ENCODE assay signal across 8 cellular contexts in genomic region chrX:106611323-106611681, GRCh38. TPM values are rescaled to one million over a fixed set of nuclear protein-coding genes. Genes with fewer than 3 reads are reported as not detected.
DNase-seq lines count a peak whose midpoint lies in the region; ATAC-seq, FAIRE-seq and TF ChIP-seq lines count a peak whose summit lies in the region.

No MANE protein-coding gene starts in this region.

- no peaks in the 10 kb centered on the region for H3K9me3 ChIP-seq in mucosa of rectum (ENCODE audit: control insufficient read depth in 2 of 2, low read length in 2 of 2)
- no peaks in the 10 kb centered on the region for H3K9me3 ChIP-seq in aorta (ENCODE audit: control insufficient read depth, low read length)

- H3K4me3 ChIP-seq in brain microvascular endothelial cell (ENCODE audit: low read depth, low read length) (peak overlapping the region; percentile 66), mucosa of rectum (ENCODE audit: low read length in 2 of 2) (peak overlapping the region; percentile 68 to 71), aorta (ENCODE audit: low read length in 2 of 2) (peak overlapping the region in 1 of 2 donors; percentile 36)

- H3K27ac ChIP-seq in brain microvascular endothelial cell (no peak overlapping the region), mucosa of rectum (ENCODE audit: low read depth in 2 of 2, low read length in 2 of 2) (no peak overlapping the region), aorta (ENCODE audit: low read depth in 1 of 2, low read length in 2 of 2) (no peak overlapping the region)

- DNase-seq in GM19239 (ENCODE audit: insufficient read length, low spot score) (no peak), brain microvascular endothelial cell (no peak), NCI-H82 (lab: John Stamatoyannopoulos, UW) (no peak), aorta (no peak), NCI-H1417 (lab: John Stamatoyannopoulos, UW) (no peak), GOT3 (lab: John Stamatoyannopoulos, UW) (no peak)

- ATAC-seq in HG03103 (IDR thresholded peaks at IDR 0.05; ENCODE audit: low read depth, unreplicated experiment), result peak; percentile 6
- ATAC-seq in aorta (ENCODE audit: low FRiP score), result no peak

- WGBS in aorta, 2 donors, result 26 to 31% methylated on average over 1 of the region's 1 CpG

- in situ Hi-C loops in brain microvascular endothelial cell (cut with HindIII; ENCODE audit: low pct_ligation_motif_present, low sequenced_read_pairs), result no loop called here

- no peak for TF ChIP-seq CTCF in brain microvascular endothelial cell (IDR thresholded peaks at IDR 0.05; ENCODE audit: low read depth, low read length, missing control alignments)

- H3K4me1 ChIP-seq in mucosa of rectum (ENCODE audit: control insufficient read depth in 2 of 2, insufficient read depth in 2 of 2, low read length in 2 of 2) (no peaks in the 10 kb centered on the region), aorta (ENCODE audit: control insufficient read depth in 1 of 2, insufficient read depth in 2 of 2, low read length in 2 of 2) (no peaks in the 10 kb centered on the region)

- intact Hi-C loops in aorta (cut with DNase I), result no loop called here

- FAIRE-seq in GM19239 (lab: Jason Lieb, UNC), result peak; percentile 91

- H3K9ac ChIP-seq in mucosa of rectum (ENCODE audit: low read depth in 1 of 2, low read length in 2 of 2), result no peak overlapping the region

- H3K27me3 ChIP-seq in brain microvascular endothelial cell (replicated peaks) (no peaks in the 10 kb centered on the region), mucosa of rectum (ENCODE audit: control insufficient read depth in 2 of 2, insufficient read depth in 2 of 2, low read length in 2 of 2) (peaks cover 0 to 5% of the 10 kb centered on the region in 2 donors), aorta (ENCODE audit: control insufficient read depth in 1 of 2, insufficient read depth in 2 of 2, low read length in 1 of 2) (no peaks in the 10 kb centered on the region)

- H3K36me3 ChIP-seq in brain microvascular endothelial cell (replicated peaks), result no peaks in the 10 kb centered on the region
- no peaks in the 10 kb centered on the region for H3K36me3 ChIP-seq in mucosa of rectum (ENCODE audit: control insufficient read depth in 2 of 2, insufficient read depth in 2 of 2, low read length in 2 of 2)
- no peaks in the 10 kb centered on the region for H3K36me3 ChIP-seq in aorta (ENCODE audit: control insufficient read depth in 1 of 2, insufficient read depth in 2 of 2, low read length in 1 of 2)

RNA-seq across cellular contexts. Expression of gene RADX, which starts 0.5 kb away (rescaled TPM):
- 1 to 10 TPM; 2.2 to 2.4 TPM for total RNA-seq in aorta
- under 1 TPM; 0.13 to 0.50 TPM for polyA plus RNA-seq in aorta
